In genomic region chr5:168423971-168424370, GRCh38 we compare ENCODE assay signal across 19 cellular contexts.
"Had no signal": no experiment of that assay in that cellular context is flagged by ENCODE, and none has a peak within 500 bp of the region (broad histone marks: within the 10 kb centered on the region; RNA-seq: fewer than 3 reads in every experiment).

No MANE protein-coding gene starts in this region.

- H3K27me3 ChIP-seq: adrenal gland, breast epithelium had no signal

- H3K9me3 ChIP-seq: adrenal gland, breast epithelium had no signal

- H3K27ac Mint-ChIP-seq: activated CD8-positive, alpha-beta T cell treated with anti-CD3 and anti-CD28 coated beads, Interleukin-2, amount 10 ng/mL, durations not matched to agents 7 days and 5 days; activated naive CD8-positive, alpha-beta T cell treated with anti-CD3 and anti-CD28 coated beads, Interleukin-2, amount 10 ng/mL, durations not matched to agents 7 days and 5 days had no signal

- H3K9me3 Mint-ChIP-seq: activated naive CD8-positive, alpha-beta T cell treated with anti-CD3 and anti-CD28 coated beads, Interleukin-2, amount 10 ng/mL, durations not matched to agents 7 days and 5 days had no signal

- H3K4me3 ChIP-seq: adrenal gland, breast epithelium had no signal

- H3K4me1 Mint-ChIP-seq: activated naive CD8-positive, alpha-beta T cell treated with anti-CD3 and anti-CD28 coated beads, Interleukin-2, amount 10 ng/mL, durations not matched to agents 7 days and 5 days had no signal

- H3K27me3 Mint-ChIP-seq: activated naive CD8-positive, alpha-beta T cell treated with anti-CD3 and anti-CD28 coated beads, Interleukin-2, amount 10 ng/mL, durations not matched to agents 7 days and 5 days had no signal

- H3K4me3 Mint-ChIP-seq: activated CD8-positive, alpha-beta T cell treated with anti-CD3 and anti-CD28 coated beads, Interleukin-2, amount 10 ng/mL, durations not matched to agents 7 days and 5 days; activated naive CD8-positive, alpha-beta T cell treated with anti-CD3 and anti-CD28 coated beads, Interleukin-2, amount 10 ng/mL, durations not matched to agents 7 days and 5 days had no signal

- H3K36me3 Mint-ChIP-seq: activated naive CD8-positive, alpha-beta T cell treated with anti-CD3 and anti-CD28 coated beads, Interleukin-2, amount 10 ng/mL, durations not matched to agents 7 days and 5 days had no signal

- DNase-seq: activated CD4-positive, alpha-beta T cell treated with anti-CD3 and anti-CD28 coated beads for 4 hours; activated CD8-positive, alpha-beta memory T cell treated with anti-CD3 and anti-CD28 coated beads, Interleukin-2, amount 50 U/mL, for 48 hours; activated CD8-positive, alpha-beta T cell treated with anti-CD3 and anti-CD28 coated beads, Interleukin-2, amount 10 ng/mL, durations not matched to agents 7 days and 5 days; activated naive CD4-positive, alpha-beta T cell treated with anti-CD3 and anti-CD28 coated beads, Interleukin-2, amount 50 U/mL, for 16 hours; activated naive CD8-positive, alpha-beta T cell treated with anti-CD3 and anti-CD28 coated beads, Interleukin-2, amount 10 ng/mL, durations not matched to agents 7 days and 5 days; activated T-cell treated with anti-CD3 and anti-CD28 coated beads, Interleukin-2, amount 50 U/mL, for 1 hour; adrenal gland; anterior cingulate cortex; caudate nucleus; KBM-7; NCI-H1048; NCI-H1930; NCI-H2171; NCI-H526 treated with DMSO at 0.1 percent for 48 hours; NCI-H82; SIG-M5; T-helper 1 cell had no signal

- H3K36me3 ChIP-seq: adrenal gland, breast epithelium had no signal

- ATAC-seq: activated CD4-positive, CD25-positive, alpha-beta regulatory T cell treated with anti-CD3 and anti-CD28 coated beads, Interleukin-2, amount 50 U/mL, for 24 hours; activated CD8-positive, alpha-beta T cell treated with anti-CD3 and anti-CD28 coated beads, Interleukin-2, amount 10 ng/mL, durations not matched to agents 7 days and 5 days had no signal

- H3K27ac ChIP-seq: adrenal gland, breast epithelium had no signal

- H3K4me1 ChIP-seq: adrenal gland, breast epithelium had no signal
